Comparison of ENCODE assay signal across 18 cellular contexts in genomic region chr18:3126457-3127097, GRCh38.
DNase-seq lines count a peak whose midpoint lies in the region; ATAC-seq, FAIRE-seq and TF ChIP-seq lines count a peak whose summit lies in the region.
"Had no signal": no experiment of that assay in that cellular context is flagged by ENCODE, and none has a peak within 500 bp of the region (broad histone marks: within the 10 kb centered on the region; RNA-seq: fewer than 3 reads in every experiment).

No MANE protein-coding gene starts in this region.

- H3K4me3 ChIP-seq in gastrocnemius medialis: no peak overlapping the region
- H3K4me3 ChIP-seq: A549, GM23338 had no signal

- no peak for DNase-seq in GM12891 (ENCODE audit: insufficient read length, low spot score)
- no peak for DNase-seq in HTR-8/SVneo (ENCODE audit: insufficient read length, low spot score)
- no peak for DNase-seq in epithelial cell of prostate (ENCODE audit: low read depth, low spot score)
- DNase-seq in gastrocnemius medialis: no peak
- DNase-seq in NCI-H748 treated with DMSO at 0.1 percent for 48 hours (lab: John Stamatoyannopoulos, UW): no peak
- DNase-seq in NCI-H2081 treated with DMSO at 0.1 percent for 48 hours (lab: John Stamatoyannopoulos, UW): no peak
- no peak for DNase-seq in NCI-H128 (lab: John Stamatoyannopoulos, UW; ENCODE audit: unreplicated experiment)
- DNase-seq: CD8-positive, alpha-beta T cell; COR-L47; DMS153; DMS79 treated with DMSO at 0.1 percent for 48 hours; EL; H7 had no signal

- peaks cover 0 to 35% of the 10 kb centered on the region in 2 donors for H3K36me3 ChIP-seq in gastrocnemius medialis

- intact Hi-C loops in gastrocnemius medialis (cut with DNase I; ENCODE audit: low total_unique reads): no loop called here

- H3K4me1 ChIP-seq in gastrocnemius medialis: no peaks in the 10 kb centered on the region
- H3K4me1 ChIP-seq: A549 had no signal

- no peaks in the 10 kb centered on the region for H3K27me3 ChIP-seq in gastrocnemius medialis

- peak in 1 of 2 donors; percentile 48 for ATAC-seq in gastrocnemius medialis
- ATAC-seq: A549; CD8-positive, alpha-beta T cell; GM23338 had no signal

- in situ Hi-C loops in gastrocnemius medialis (cut with MboI; ENCODE audit: low sequenced_read_pairs in 4 of 4): loop anchor here in 2 of 4 donors (25.0 kb wide), 1 partner anchor 189 kb away; no protein-coding TSS in a partner anchor

- H3K9me3 ChIP-seq in gastrocnemius medialis: no peaks in the 10 kb centered on the region
- H3K9me3 ChIP-seq: A549 had no signal

- no peak for TF ChIP-seq POLR2A in GM12891 (IDR thresholded peaks at IDR 0.05; ENCODE audit: low read depth, low read length)
- no peak for TF ChIP-seq POLR2A in gastrocnemius medialis (IDR thresholded peaks at IDR 0.05)

- peak overlapping the region; percentile 27 for H3K27ac ChIP-seq in epithelial cell of prostate
- peak overlapping the region; percentile 29 to 56 (median 42) for H3K27ac ChIP-seq in gastrocnemius medialis
- H3K27ac ChIP-seq: A549 had no signal

- no peak for TF ChIP-seq CTCF in gastrocnemius medialis (IDR thresholded peaks at IDR 0.05 in 4 of 5, conservative IDR thresholded peaks at IDR 0.05 in 1 of 5)

- peak; percentile 28 for FAIRE-seq in GM12891 (lab: Jason Lieb, UNC)
- FAIRE-seq in HTR-8/SVneo (lab: Jason Lieb, UNC): peak; percentile 57
- FAIRE-seq: A549, D721Med, G401.6, GM12892 had no signal

TF ChIP-seq in GM12891, 5 proteins besides CTCF, POLR2A, EP300 and RAD21:
- TF ChIP-seq POLR2AphosphoS5 (IDR thresholded peaks at IDR 0.05; ENCODE audit: low read depth, low read length) (no peak), SPI1 (IDR thresholded peaks at IDR 0.05; ENCODE audit: low read depth, low read length) (no peak), POU2F2 (IDR thresholded peaks at IDR 0.05; ENCODE audit: low read depth, low read length) (no peak), PAX5 (IDR thresholded peaks at IDR 0.05; ENCODE audit: insufficient read depth, low read length, severe bottlenecking) (no peak), TAF1 (IDR thresholded peaks at IDR 0.05; ENCODE audit: low read depth, low read length) (no peak)
